ENCODE assay signal across 9 cellular contexts in genomic region chr15:62756326-62756994, GRCh38.
"Had no signal": no experiment of that assay in that cellular context is flagged by ENCODE, and none has a peak within 500 bp of the region (broad histone marks: within the 10 kb centered on the region; RNA-seq: fewer than 3 reads in every experiment).

No MANE protein-coding gene starts in this region.

- DNase-seq: activated CD4-positive, alpha-beta T cell treated with anti-CD3 and anti-CD28 coated beads, Interleukin-2, amount 10 ng/mL, durations not matched to agents 24 days and 14 days; activated naive CD4-positive, alpha-beta T cell treated with anti-CD3 and anti-CD28 coated beads for 36 hours; foreskin fibroblast; heart left ventricle had no signal

- H3K4me3 ChIP-seq: heart left ventricle had no signal

- H3K27me3 Mint-ChIP-seq: activated CD4-positive, alpha-beta T cell treated with anti-CD3 and anti-CD28 coated beads, Interleukin-2, amount 10 ng/mL, durations not matched to agents 24 days and 14 days; type B pancreatic cell had no signal

- H3K36me3 Mint-ChIP-seq: natural killer cell treated with Interleukin-12 subunit alpha and Interleukin-12 subunit beta and Interleukin-15 and Interleukin-18, amount 100 ng/mL, for 72 hours had no signal

- H3K9me3 Mint-ChIP-seq: activated CD4-positive, alpha-beta T cell treated with anti-CD3 and anti-CD28 coated beads, Interleukin-2, amount 10 ng/mL, durations not matched to agents 24 days and 14 days; activated naive CD4-positive, alpha-beta T cell treated with anti-CD3 and anti-CD28 coated beads for 36 hours; central memory CD8-positive, alpha-beta T cell; natural killer cell treated with Interleukin-12 subunit alpha and Interleukin-12 subunit beta and Interleukin-15 and Interleukin-18, amount 100 ng/mL, for 72 hours; type B pancreatic cell; WTC11 had no signal

- H3K27ac Mint-ChIP-seq: activated CD4-positive, alpha-beta T cell treated with anti-CD3 and anti-CD28 coated beads, Interleukin-2, amount 10 ng/mL, durations not matched to agents 24 days and 14 days; activated naive CD4-positive, alpha-beta T cell treated with anti-CD3 and anti-CD28 coated beads for 36 hours; natural killer cell treated with Interleukin-12 subunit alpha and Interleukin-12 subunit beta and Interleukin-15 and Interleukin-18, amount 100 ng/mL, for 72 hours; type B pancreatic cell; WTC11 had no signal

- H3K27me3 ChIP-seq: heart left ventricle had no signal

- H3K4me3 Mint-ChIP-seq: activated CD4-positive, alpha-beta T cell treated with anti-CD3 and anti-CD28 coated beads, Interleukin-2, amount 10 ng/mL, durations not matched to agents 24 days and 14 days; activated naive CD4-positive, alpha-beta T cell treated with anti-CD3 and anti-CD28 coated beads for 36 hours; central memory CD8-positive, alpha-beta T cell; natural killer cell treated with Interleukin-12 subunit alpha and Interleukin-12 subunit beta and Interleukin-15 and Interleukin-18, amount 100 ng/mL, for 72 hours; type B pancreatic cell; WTC11 had no signal

- H3K9me3 ChIP-seq: heart left ventricle had no signal

- H3K4me1 Mint-ChIP-seq: activated CD4-positive, alpha-beta T cell treated with anti-CD3 and anti-CD28 coated beads, Interleukin-2, amount 10 ng/mL, durations not matched to agents 24 days and 14 days; central memory CD8-positive, alpha-beta T cell had no signal

- ATAC-seq: esophagus mucosa; heart left ventricle; natural killer cell treated with Interleukin-12 subunit alpha and Interleukin-12 subunit beta and Interleukin-15 and Interleukin-18, amount 100 ng/mL, for 72 hours; WTC11 had no signal
